9 cellular contexts compared by ENCODE assay signal in the genomic region with DNA sequence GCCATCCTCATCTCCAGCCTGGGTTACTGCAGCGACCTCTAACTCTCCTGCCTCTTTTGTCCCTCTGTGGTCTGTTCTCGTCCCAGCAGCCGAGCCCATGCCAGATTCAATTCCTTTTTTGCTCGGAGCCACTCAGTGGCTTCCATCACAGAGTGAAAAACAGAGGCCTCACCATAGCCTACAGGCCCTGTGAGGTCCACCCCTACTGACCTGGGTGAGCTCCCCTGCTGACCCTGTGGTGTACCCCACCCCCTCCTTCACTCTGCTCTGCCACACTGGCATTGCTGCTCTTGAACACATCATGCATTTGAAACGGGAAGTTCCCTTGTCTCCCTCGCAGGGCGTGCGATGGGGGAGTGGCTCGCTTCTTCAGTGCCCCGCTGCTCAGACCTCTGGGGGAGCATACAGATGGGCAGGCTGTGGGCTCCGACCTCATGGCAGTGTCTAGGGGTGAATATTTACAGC. TPM values are rescaled to one million over a fixed set of nuclear protein-coding genes. Genes with fewer than 3 reads are reported as not detected.
DNase-seq lines count a peak whose midpoint lies in the region; ATAC-seq and TF ChIP-seq lines count a peak whose summit lies in the region.
"Had no signal": no experiment of that assay in that cellular context is flagged by ENCODE, and none has a peak within 500 bp of the region (broad histone marks: within the 10 kb centered on the region; RNA-seq: fewer than 3 reads in every experiment).

No MANE protein-coding gene starts in this region.

- no peak overlapping the region for H2BK15ac ChIP-seq in H9 (ENCODE audit: low read depth, low read length)

- no peak overlapping the region for H3K4me2 ChIP-seq in H9 (ENCODE audit: insufficient read depth, insufficient read length, low read length)

- H4K8ac ChIP-seq in H9 (replicated peaks; ENCODE audit: insufficient read length, low read depth, low read length): no peak overlapping the region

- H3K9me3 Mint-ChIP-seq in effector memory CD8-positive, alpha-beta T cell: no peaks in the 10 kb centered on the region
- H3K9me3 Mint-ChIP-seq in stimulated activated memory B cell treated with anti-CD40 and anti-IgM and Interleukin-4, amounts not matched to agents 10 μg/mL and 1 μg/mL and 100 μg/mL, for 72 hours: no peaks in the 10 kb centered on the region
- no peaks in the 10 kb centered on the region for H3K9me3 Mint-ChIP-seq in H9
- H3K9me3 Mint-ChIP-seq: WTC11 had no signal

- H2BK20ac ChIP-seq in H9 (ENCODE audit: low read depth, low read length, poor library complexity, severe bottlenecking): no peak overlapping the region

- no peaks in the 10 kb centered on the region for H3K27me3 Mint-ChIP-seq in effector memory CD8-positive, alpha-beta T cell
- no peaks in the 10 kb centered on the region for H3K27me3 Mint-ChIP-seq in stimulated activated memory B cell treated with anti-CD40 and anti-IgM and Interleukin-4, amounts not matched to agents 10 μg/mL and 1 μg/mL and 100 μg/mL, for 72 hours
- peaks cover 28% of the 10 kb centered on the region for H3K27me3 Mint-ChIP-seq in H9 (ENCODE audit: low read depth)

- H3K4me1 ChIP-seq in testis (peaks cover 9% of the 10 kb centered on the region), H9 (ENCODE audit: insufficient read depth, low read length) (no peaks in the 10 kb centered on the region; the same call in 1 of the 2 replicates)

- H2AK5ac ChIP-seq in H9 (ENCODE audit: insufficient read length, low read length): no peak overlapping the region

- H2BK120ac ChIP-seq in H9 (ENCODE audit: low read depth, low read length, poor library complexity, severe bottlenecking): no peak overlapping the region

- no peak overlapping the region for H3K56ac ChIP-seq in H9 (ENCODE audit: insufficient read length, low read depth, low read length)

- no peak overlapping the region for H2BK5ac ChIP-seq in H9 (ENCODE audit: insufficient read length, low read length)

- H3K23ac ChIP-seq in H9 (ENCODE audit: insufficient read length, low read depth, low read length): no peak overlapping the region

- no peaks in the 10 kb centered on the region for H3K9me3 ChIP-seq in MG63
- no peaks in the 10 kb centered on the region for H3K9me3 ChIP-seq in testis
- no peaks in the 10 kb centered on the region for H3K9me3 ChIP-seq in H9 (ENCODE audit: control insufficient read depth, low read depth, low read length)

- intact Hi-C loops in testis (cut with DNase I; ENCODE audit: low total_unique reads): loop anchor here (10.0 kb wide), 1 partner anchor 80 kb away; the partner anchor contains the start of genes PPP1CA and TBC1D10C

- DNase-seq in HL-60 (ENCODE audit: low read depth in 1 of 2, low spot score in 1 of 2): peak; percentile 51 to 76
- DNase-seq in activated CD4-positive, alpha-beta T cell treated with anti-CD3 and anti-CD28 coated beads for 1 hour: peak; percentile 39
- peak; percentile 37 to 50 (median 38) for DNase-seq in effector memory CD8-positive, alpha-beta T cell
- no peak for DNase-seq in MG63
- DNase-seq in testis: no peak
- no peak for DNase-seq in NCI-H2196 (lab: John Stamatoyannopoulos, UW; ENCODE audit: unreplicated experiment)
- DNase-seq in H9: no peak

- H4K20me1 ChIP-seq in H9 (ENCODE audit: control insufficient read depth, insufficient read depth, insufficient read length): no peaks in the 10 kb centered on the region

- no peak overlapping the region for H3K4ac ChIP-seq in H9 (ENCODE audit: low read depth, low read length)

- H3K36me3 ChIP-seq in MG63: peaks cover 2% of the 10 kb centered on the region
- H3K36me3 ChIP-seq in testis (ENCODE audit: low read depth, missing control alignments): no peaks in the 10 kb centered on the region

- H4K91ac ChIP-seq in H9 (ENCODE audit: insufficient read length, low read depth, low read length): no peak overlapping the region

- no peak overlapping the region for H3K18ac ChIP-seq in H9 (ENCODE audit: insufficient read length, low read depth, low read length)

- H3K9ac ChIP-seq in H9 (ENCODE audit: extremely low read depth, insufficient read length, low read length): no peak overlapping the region

- H3K79me1 ChIP-seq in H9 (ENCODE audit: insufficient read depth, low read depth, low read length, poor library complexity, severe bottlenecking): no peaks in the 10 kb centered on the region

- H3K14ac ChIP-seq in H9 (ENCODE audit: insufficient read depth, low read length): no peak overlapping the region

- no peaks in the 10 kb centered on the region for H3K79me2 ChIP-seq in H9 (ENCODE audit: insufficient read depth, low read length)

- H3K27ac ChIP-seq in HL-60 (replicated peaks) (no peak overlapping the region), testis (no peak overlapping the region), H9 (ENCODE audit: insufficient read length, low read depth, low read length) (no peak overlapping the region)

- H3K27me3 ChIP-seq in HL-60 (ENCODE audit: insufficient read depth, poor library complexity, severe bottlenecking) (no peaks in the 10 kb centered on the region), MG63 (no peaks in the 10 kb centered on the region), testis (no peaks in the 10 kb centered on the region), H9 (ENCODE audit: insufficient read depth, low read length) (no peaks in the 10 kb centered on the region; the same call in 1 of the 2 replicates)

- H3T11ph ChIP-seq in H9 (ENCODE audit: low read length): no peak overlapping the region

- no peak overlapping the region for H4K5ac ChIP-seq in H9 (ENCODE audit: insufficient read length, low read depth, low read length)

- ATAC-seq in effector memory CD8-positive, alpha-beta T cell (replicated peaks): peak; percentile 17
- ATAC-seq in stimulated activated memory B cell treated with anti-CD40 and anti-IgM and Interleukin-4, amounts not matched to agents 10 μg/mL and 1 μg/mL and 100 μg/mL, for 72 hours: peak; percentile 42
- ATAC-seq: WTC11 had no signal

- H3K4me3 ChIP-seq in HL-60 (replicated peaks; ENCODE audit: insufficient read depth, low read length) (no peak overlapping the region), MG63 (no peak overlapping the region), testis (no peak overlapping the region)

- 66% methylated on average over 11 of the region's 11 CpGs for WGBS in testis, 2 donors
- no CpG with 5 or more reads among the region's 11 CpGs for WGBS in H9 (ENCODE audit: extremely low coverage, insufficient read length, low lambda C conversion rate)

- TF ChIP-seq POLR2A in testis (IDR thresholded peaks at IDR 0.05): no peak

- H3K36me3 Mint-ChIP-seq in effector memory CD8-positive, alpha-beta T cell (ENCODE audit: insufficient read depth): peaks cover 58% of the 10 kb centered on the region
- H3K36me3 Mint-ChIP-seq in stimulated activated memory B cell treated with anti-CD40 and anti-IgM and Interleukin-4, amounts not matched to agents 10 μg/mL and 1 μg/mL and 100 μg/mL, for 72 hours: peaks cover 33% of the 10 kb centered on the region
- H3K36me3 Mint-ChIP-seq in H9 (ENCODE audit: insufficient read depth in 1 of 3, low read depth in 3 of 3): peaks cover 9 to 16% (median 13%) of the 10 kb centered on the region in 3 experiments

- H2AFZ ChIP-seq in H9 (ENCODE audit: low read length): no peak overlapping the region

- H3K4me1 Mint-ChIP-seq in effector memory CD8-positive, alpha-beta T cell (ENCODE audit: low read depth in 2 of 2): peaks cover 61 to 65% of the 10 kb centered on the region in 2 donors
- peaks cover 71% of the 10 kb centered on the region for H3K4me1 Mint-ChIP-seq in stimulated activated memory B cell treated with anti-CD40 and anti-IgM and Interleukin-4, amounts not matched to agents 10 μg/mL and 1 μg/mL and 100 μg/mL, for 72 hours
- peaks cover 19 to 25% of the 10 kb centered on the region in 2 experiments for H3K4me1 Mint-ChIP-seq in H9

- H3K4me3 Mint-ChIP-seq in effector memory CD8-positive, alpha-beta T cell: peak overlapping the region; percentile 91 to 94
- H3K4me3 Mint-ChIP-seq in stimulated activated memory B cell treated with anti-CD40 and anti-IgM and Interleukin-4, amounts not matched to agents 10 μg/mL and 1 μg/mL and 100 μg/mL, for 72 hours: peak overlapping the region; percentile 97
- no peak overlapping the region for H3K4me3 Mint-ChIP-seq in H9
- H3K4me3 Mint-ChIP-seq: WTC11 had no signal

- peak overlapping the region; percentile 96 to 97 for H3K27ac Mint-ChIP-seq in effector memory CD8-positive, alpha-beta T cell
- H3K27ac Mint-ChIP-seq in stimulated activated memory B cell treated with anti-CD40 and anti-IgM and Interleukin-4, amounts not matched to agents 10 μg/mL and 1 μg/mL and 100 μg/mL, for 72 hours: peak overlapping the region; percentile 93
- H3K27ac Mint-ChIP-seq in H9: no peak overlapping the region
- H3K27ac Mint-ChIP-seq: WTC11 had no signal

- no peaks in the 10 kb centered on the region for H3K23me2 ChIP-seq in H9 (ENCODE audit: insufficient read length, low read depth, low read length, poor library complexity, severe bottlenecking)

- H2BK12ac ChIP-seq in H9 (ENCODE audit: insufficient read length, low read depth, low read length): no peak overlapping the region

- TF ChIP-seq CTCF in HL-60 (IDR thresholded peaks at IDR 0.05; ENCODE audit: insufficient read depth, low read length): no peak
- TF ChIP-seq CTCF in testis (IDR thresholded peaks at IDR 0.05): no peak
- no peak for TF ChIP-seq CTCF in H9 (conservative IDR thresholded peaks at IDR 0.05)

RNA-seq across cellular contexts. Expression of gene AIP, which starts 2.1 kb away (rescaled TPM):
- 85.1 and 122 TPM in 2 replicates for total RNA-seq in MG63 (2014; rRNA removed; shearing (Covaris generic); ENCODE audit: low replicate concordance)
- total RNA-seq in testis: 10 to 100 TPM; 34.6 to 61.7 TPM
- polyA plus RNA-seq in testis (ENCODE audit: insufficient read depth, low read depth, low replicate concordance): 60.7 TPM
- 31.9 and 35.6 TPM in 2 replicates for total RNA-seq in H9 (2021)

RNA-seq across cellular contexts. Expression of gene TMEM134, which starts 15.8 kb away (rescaled TPM):
- 39.4 and 44.2 TPM in 2 replicates for total RNA-seq in MG63 (2014; rRNA removed; shearing (Covaris generic); ENCODE audit: low replicate concordance)
- total RNA-seq in testis: 100 to 1,000 TPM; 126 to 149 TPM
- polyA plus RNA-seq in testis (ENCODE audit: insufficient read depth, low read depth, low replicate concordance): 97.5 TPM
- 46.9 and 53.6 TPM in 2 replicates for total RNA-seq in H9 (2021)

RNA-seq across cellular contexts. Expression of gene PITPNM1, which starts 20.3 kb away (rescaled TPM):
- total RNA-seq in MG63 (2014; rRNA removed; shearing (Covaris generic); ENCODE audit: low replicate concordance): 5.5 and 18.9 TPM in 2 replicates
- total RNA-seq in testis (10 to 100 TPM; 15.5 to 23.5 TPM), H9 (2021) (43.5 and 50.1 TPM in 2 replicates)
- polyA plus RNA-seq in testis (ENCODE audit: insufficient read depth, low read depth, low replicate concordance): 19.6 TPM

RNA-seq across cellular contexts. Expression of gene CDK2AP2, which starts 23.1 kb away (rescaled TPM):
- 14.1 and 14.8 TPM in 2 replicates for total RNA-seq in MG63 (2014; rRNA removed; shearing (Covaris generic); ENCODE audit: low replicate concordance)
- total RNA-seq in testis (10 to 100 TPM; 26.4 to 38.0 TPM), H9 (2021) (32.9 and 36.1 TPM in 2 replicates)
- 20.9 TPM for polyA plus RNA-seq in testis (ENCODE audit: insufficient read depth, low read depth, low replicate concordance)

RNA-seq across cellular contexts. Expression of gene CABP4, which starts 29.7 kb away (rescaled TPM):
- total RNA-seq in MG63 (2014; rRNA removed; shearing (Covaris generic); ENCODE audit: low replicate concordance): 0.26 and 3.0 TPM in 2 replicates
- total RNA-seq in testis (1 to 10 TPM in 1 of 2 donors, under 1 TPM in 1; 0.87 to 1.2 TPM), H9 (2021) (0.09 TPM in 1 of 2 replicates, not detected in the other)
- polyA plus RNA-seq in testis (ENCODE audit: insufficient read depth, low read depth, low replicate concordance): 0.98 TPM
- total RNA-seq: WTC11 had no signal

Comparison
In these comparisons a context has a peak if more than half of its experiments do, and no peak if none do; other contexts are left out.
1. DNase-seq: peak in HL-60 (2 of 2), activated CD4-positive, alpha-beta T cell treated with anti-CD3 and anti-CD28 coated beads for 1 hour (single experiment) and effector memory CD8-positive, alpha-beta T cell (3 of 3); none in MG63 (single experiment), testis (single experiment), NCI-H2196 (single experiment) and H9 (single experiment).
2. H3K27ac Mint-ChIP-seq: peak in effector memory CD8-positive, alpha-beta T cell (2 of 2) and stimulated activated memory B cell treated with anti-CD40 and anti-IgM and Interleukin-4, amounts not matched to agents 10 μg/mL and 1 μg/mL and 100 μg/mL, for 72 hours (single experiment); none in H9 (0 of 3).
3. H3K4me3 Mint-ChIP-seq: peak in effector memory CD8-positive, alpha-beta T cell (2 of 2) and stimulated activated memory B cell treated with anti-CD40 and anti-IgM and Interleukin-4, amounts not matched to agents 10 μg/mL and 1 μg/mL and 100 μg/mL, for 72 hours (single experiment); none in H9 (0 of 2).